In the genomic region with DNA sequence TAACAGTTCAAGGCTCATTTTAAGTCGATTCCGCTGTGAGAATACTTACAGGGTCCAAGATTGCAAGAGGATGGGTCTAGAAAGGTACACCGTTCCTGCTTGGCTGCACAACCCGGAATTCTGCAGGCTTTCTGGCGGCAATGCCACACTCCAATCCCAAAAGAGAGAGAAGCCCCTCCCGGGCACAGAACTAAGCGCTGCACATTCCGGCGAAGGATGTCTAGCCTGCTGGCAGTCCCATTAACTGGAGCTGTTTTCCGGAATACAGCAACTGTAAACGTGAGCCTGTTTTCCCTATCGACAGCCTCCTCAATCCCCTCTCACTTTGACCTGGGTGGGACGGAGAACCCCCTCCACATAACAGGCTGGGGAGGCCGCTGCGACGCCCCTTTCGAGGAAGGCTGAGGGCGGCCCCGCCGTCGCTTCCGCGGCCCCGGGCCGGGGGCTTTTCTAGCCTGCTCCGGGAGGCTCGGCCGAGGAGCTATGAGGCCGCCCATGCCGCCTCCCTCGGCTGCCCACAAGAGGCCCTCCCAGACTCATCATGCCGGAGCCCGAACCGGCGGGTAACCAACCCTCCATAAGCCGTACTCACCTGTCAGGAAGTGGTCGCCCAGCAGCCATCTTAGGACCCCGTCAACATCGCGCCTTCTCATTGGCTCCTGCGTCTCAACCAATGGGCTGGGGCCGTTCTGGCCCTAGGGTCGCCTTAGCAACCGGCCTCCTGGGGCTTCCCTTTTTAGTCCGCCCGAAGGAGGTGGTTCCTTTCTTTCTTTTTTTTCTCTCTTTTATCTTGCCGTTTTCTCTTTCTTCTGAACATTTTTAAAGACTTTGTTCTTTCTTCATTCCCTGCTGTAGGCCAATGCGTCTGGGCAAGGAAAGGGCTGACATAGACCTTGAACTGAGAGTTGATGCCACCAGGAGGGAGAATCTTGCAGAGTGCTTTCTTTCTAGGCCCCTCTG, we compare ENCODE assay signal across 1 cellular context.
A peak's percentile ranks its signal among the peaks of the same experiment; 100 is the strongest.
TF ChIP-seq lines count a peak whose summit lies in the region.

Gene FAM204A (minus strand): TSS at position 647 of the 960 bp plus-strand sequence. CDS start 5,909 bp downstream, outside the sequence.

TF ChIP-seq in K562, 482 proteins besides CTCF, POLR2A, EP300 and RAD21 (continued from another document and continues in another):
- TF ChIP-seq, protein P1, sequence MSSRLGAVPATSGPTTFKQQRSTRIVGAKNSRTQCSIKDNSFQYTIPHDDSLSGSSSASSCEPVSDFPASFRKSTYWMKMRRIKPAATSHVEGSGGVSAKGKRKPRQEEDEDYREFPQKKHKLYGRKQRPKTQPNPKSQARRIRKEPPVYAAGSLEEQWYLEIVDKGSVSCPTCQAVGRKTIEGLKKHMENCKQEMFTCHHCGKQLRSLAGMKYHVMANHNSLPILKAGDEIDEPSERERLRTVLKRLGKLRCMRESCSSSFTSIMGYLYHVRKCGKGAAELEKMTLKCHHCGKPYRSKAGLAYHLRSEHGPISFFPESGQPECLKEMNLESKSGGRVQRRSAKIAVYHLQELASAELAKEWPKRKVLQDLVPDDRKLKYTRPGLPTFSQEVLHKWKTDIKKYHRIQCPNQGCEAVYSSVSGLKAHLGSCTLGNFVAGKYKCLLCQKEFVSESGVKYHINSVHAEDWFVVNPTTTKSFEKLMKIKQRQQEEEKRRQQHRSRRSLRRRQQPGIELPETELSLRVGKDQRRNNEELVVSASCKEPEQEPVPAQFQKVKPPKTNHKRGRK (tag; IDR thresholded peaks at IDR 0.05) = peak; percentile 44; the same call in 1 of the 2 replicates
- TF ChIP-seq FUS (optimal IDR thresholded peaks at IDR 0.05; ENCODE audit: low read depth, low read length) (no peak), ZNF263 (CRISPR knock-in tag; IDR thresholded peaks at IDR 0.05; ENCODE audit: borderline replicate concordance) (no peak), PRMT5 (CRISPR knock-in tag; IDR thresholded peaks at IDR 0.05) (no peak), ZNF324 (CRISPR knock-in tag; IDR thresholded peaks at IDR 0.05) (no peak), SMAD2 (IDR thresholded peaks at IDR 0.05; ENCODE audit: low read depth, low read length) (no peak), KLF6 (CRISPR knock-in tag; IDR thresholded peaks at IDR 0.05; ENCODE audit: borderline replicate concordance) (no peak), ZNF165 (CRISPR knock-in tag; IDR thresholded peaks at IDR 0.05; ENCODE audit: borderline replicate concordance) (no peak), NUFIP1 (IDR thresholded peaks at IDR 0.05; ENCODE audit: partially characterized antibody) (no peak), E4F1 (CRISPR knock-in tag; IDR thresholded peaks at IDR 0.05; ENCODE audit: borderline replicate concordance) (no peak), E2F8 (IDR thresholded peaks at IDR 0.05; ENCODE audit: low read depth, partially characterized antibody) (no peak), CBFA2T2 (conservative IDR thresholded peaks at IDR 0.05) (no peak), MCM3 (IDR thresholded peaks at IDR 0.05) (no peak), SAFB (IDR thresholded peaks at IDR 0.05; ENCODE audit: borderline replicate concordance, low read depth, low read length) (no peak), ZEB2 (IDR thresholded peaks at IDR 0.05) (no peak), SNRNP70 (optimal IDR thresholded peaks at IDR 0.05; ENCODE audit: low read depth, low read length) (no peak), U2AF2 (optimal IDR thresholded peaks at IDR 0.05; ENCODE audit: low read depth, low read length) (no peak), MECOM (CRISPR knock-in tag; IDR thresholded peaks at IDR 0.05) (no peak), ETV1 (tag; conservative IDR thresholded peaks at IDR 0.05; ENCODE audit: low read depth) (peak; percentile 33; the same call in 1 of the 2 replicates), ZNF175 (CRISPR knock-in tag; IDR thresholded peaks at IDR 0.05; ENCODE audit: low read depth) (no peak), CCAR2 (IDR thresholded peaks at IDR 0.05; ENCODE audit: low read depth, low read length) (no peak), RFX1 (IDR thresholded peaks at IDR 0.05) (peak; percentile 98), TAF7 (tag; IDR thresholded peaks at IDR 0.05) (peak; percentile 78), ZNF707 (CRISPR knock-in tag; conservative IDR thresholded peaks at IDR 0.05) (no peak), ZNF311 (CRISPR knock-in tag; IDR thresholded peaks at IDR 0.05) (no peak), BCOR (IDR thresholded peaks at IDR 0.05) (no peak), ZNF140 (CRISPR knock-in tag; IDR thresholded peaks at IDR 0.05) (no peak), SUPT5H (IDR thresholded peaks at IDR 0.05) (peak; percentile 76), HDAC2 (IDR thresholded peaks at IDR 0.05) (0 out of 2 replicates have a peak, but pooled peaks have one; percentile 35), XRCC3 (IDR thresholded peaks at IDR 0.05) (no peak), ZNF830 (CRISPR knock-in tag; IDR thresholded peaks at IDR 0.05) (no peak), NFE2 (IDR thresholded peaks at IDR 0.05; ENCODE audit: low read depth) (no peak), NELFE (IDR thresholded peaks at IDR 0.05; ENCODE audit: insufficient read depth, insufficient read length) (no peak), ZKSCAN3 (CRISPR knock-in tag; IDR thresholded peaks at IDR 0.05) (no peak), VEZF1 (CRISPR knock-in tag; IDR thresholded peaks at IDR 0.05) (no peak), MNT (conservative IDR thresholded peaks at IDR 0.05) (peak in 1 of 2 experiments; percentile 57; a peak in 1 of 4 replicates), HOXB6 (CRISPR knock-in tag; IDR thresholded peaks at IDR 0.05; ENCODE audit: borderline replicate concordance) (no peak), SRSF9 (IDR thresholded peaks at IDR 0.05; ENCODE audit: borderline replicate concordance, low read depth, low read length) (no peak)
- TF ChIP-seq, protein P2, sequence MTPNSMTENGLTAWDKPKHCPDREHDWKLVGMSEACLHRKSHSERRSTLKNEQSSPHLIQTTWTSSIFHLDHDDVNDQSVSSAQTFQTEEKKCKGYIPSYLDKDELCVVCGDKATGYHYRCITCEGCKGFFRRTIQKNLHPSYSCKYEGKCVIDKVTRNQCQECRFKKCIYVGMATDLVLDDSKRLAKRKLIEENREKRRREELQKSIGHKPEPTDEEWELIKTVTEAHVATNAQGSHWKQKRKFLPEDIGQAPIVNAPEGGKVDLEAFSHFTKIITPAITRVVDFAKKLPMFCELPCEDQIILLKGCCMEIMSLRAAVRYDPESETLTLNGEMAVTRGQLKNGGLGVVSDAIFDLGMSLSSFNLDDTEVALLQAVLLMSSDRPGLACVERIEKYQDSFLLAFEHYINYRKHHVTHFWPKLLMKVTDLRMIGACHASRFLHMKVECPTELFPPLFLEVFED (CRISPR knock-in tag; conservative IDR thresholded peaks at IDR 0.05) = no peak
- TF ChIP-seq, protein P3, sequence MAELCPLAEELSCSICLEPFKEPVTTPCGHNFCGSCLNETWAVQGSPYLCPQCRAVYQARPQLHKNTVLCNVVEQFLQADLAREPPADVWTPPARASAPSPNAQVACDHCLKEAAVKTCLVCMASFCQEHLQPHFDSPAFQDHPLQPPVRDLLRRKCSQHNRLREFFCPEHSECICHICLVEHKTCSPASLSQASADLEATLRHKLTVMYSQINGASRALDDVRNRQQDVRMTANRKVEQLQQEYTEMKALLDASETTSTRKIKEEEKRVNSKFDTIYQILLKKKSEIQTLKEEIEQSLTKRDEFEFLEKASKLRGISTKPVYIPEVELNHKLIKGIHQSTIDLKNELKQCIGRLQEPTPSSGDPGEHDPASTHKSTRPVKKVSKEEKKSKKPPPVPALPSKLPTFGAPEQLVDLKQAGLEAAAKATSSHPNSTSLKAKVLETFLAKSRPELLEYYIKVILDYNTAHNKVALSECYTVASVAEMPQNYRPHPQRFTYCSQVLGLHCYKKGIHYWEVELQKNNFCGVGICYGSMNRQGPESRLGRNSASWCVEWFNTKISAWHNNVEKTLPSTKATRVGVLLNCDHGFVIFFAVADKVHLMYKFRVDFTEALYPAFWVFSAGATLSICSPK (IDR thresholded peaks at IDR 0.05; ENCODE audit: borderline replicate concordance) = no peak
- TF ChIP-seq, protein P4, sequence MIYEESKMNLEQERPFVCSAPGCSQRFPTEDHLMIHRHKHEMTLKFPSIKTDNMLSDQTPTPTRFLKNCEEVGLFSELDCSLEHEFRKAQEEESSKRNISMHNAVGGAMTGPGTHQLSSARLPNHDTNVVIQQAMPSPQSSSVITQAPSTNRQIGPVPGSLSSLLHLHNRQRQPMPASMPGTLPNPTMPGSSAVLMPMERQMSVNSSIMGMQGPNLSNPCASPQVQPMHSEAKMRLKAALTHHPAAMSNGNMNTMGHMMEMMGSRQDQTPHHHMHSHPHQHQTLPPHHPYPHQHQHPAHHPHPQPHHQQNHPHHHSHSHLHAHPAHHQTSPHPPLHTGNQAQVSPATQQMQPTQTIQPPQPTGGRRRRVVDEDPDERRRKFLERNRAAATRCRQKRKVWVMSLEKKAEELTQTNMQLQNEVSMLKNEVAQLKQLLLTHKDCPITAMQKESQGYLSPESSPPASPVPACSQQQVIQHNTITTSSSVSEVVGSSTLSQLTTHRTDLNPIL (CRISPR knock-in tag; IDR thresholded peaks at IDR 0.05) = no peak
- TF ChIP-seq, protein P5, sequence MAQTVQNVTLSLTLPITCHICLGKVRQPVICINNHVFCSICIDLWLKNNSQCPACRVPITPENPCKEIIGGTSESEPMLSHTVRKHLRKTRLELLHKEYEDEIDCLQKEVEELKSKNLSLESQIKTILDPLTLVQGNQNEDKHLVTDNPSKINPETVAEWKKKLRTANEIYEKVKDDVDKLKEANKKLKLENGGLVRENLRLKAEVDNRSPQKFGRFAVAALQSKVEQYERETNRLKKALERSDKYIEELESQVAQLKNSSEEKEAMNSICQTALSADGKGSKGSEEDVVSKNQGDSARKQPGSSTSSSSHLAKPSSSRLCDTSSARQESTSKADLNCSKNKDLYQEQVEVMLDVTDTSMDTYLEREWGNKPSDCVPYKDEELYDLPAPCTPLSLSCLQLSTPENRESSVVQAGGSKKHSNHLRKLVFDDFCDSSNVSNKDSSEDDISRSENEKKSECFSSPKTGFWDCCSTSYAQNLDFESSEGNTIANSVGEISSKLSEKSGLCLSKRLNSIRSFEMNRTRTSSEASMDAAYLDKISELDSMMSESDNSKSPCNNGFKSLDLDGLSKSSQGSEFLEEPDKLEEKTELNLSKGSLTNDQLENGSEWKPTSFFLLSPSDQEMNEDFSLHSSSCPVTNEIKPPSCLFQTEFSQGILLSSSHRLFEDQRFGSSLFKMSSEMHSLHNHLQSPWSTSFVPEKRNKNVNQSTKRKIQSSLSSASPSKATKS (CRISPR knock-in tag; IDR thresholded peaks at IDR 0.05) = no peak
